ENCODE assay signal across 16 cellular contexts in genomic region chr6:28978137-28978491, GRCh38. TPM values are rescaled to one million over a fixed set of nuclear protein-coding genes. Genes with fewer than 3 reads are reported as not detected.
DNase-seq lines count a peak whose midpoint lies in the region; ATAC-seq and TF ChIP-seq lines count a peak whose summit lies in the region.
"Had no signal": no experiment of that assay in that cellular context is flagged by ENCODE, and none has a peak within 500 bp of the region (broad histone marks: within the 10 kb centered on the region; RNA-seq: fewer than 3 reads in every experiment).

No MANE protein-coding gene starts in this region.

- H2AFZ ChIP-seq in GM23338: peak overlapping the region; percentile 88
- H2AFZ ChIP-seq in neuronal stem cell (ENCODE audit: low read length): no peak overlapping the region

- DNase-seq in A673 (ENCODE audit: low spot score) (no peak), GM23338 (ENCODE audit: low spot score) (no peak), memory B cell (ENCODE audit: low spot score in 2 of 2) (no peak), neuronal stem cell (ENCODE audit: low spot score) (no peak), GM03348 (ENCODE audit: low spot score) (no peak)
- DNase-seq in activated T-helper 2 cell treated with anti-CD3 and anti-CD28 coated beads, Interferon-gamma antibody, Interleukin-2, Interleukin-4, amounts not matched to agents 10 μg/mL and 5 μg/mL and 100 μg/mL, durations not matched to agents 14 hours and 24 hours and 36 hours (ENCODE audit: low spot score): no peak
- no peak for DNase-seq in NK-92 treated with Interleukin-12 subunit alpha and Interleukin-12 subunit beta, amount 100 ng/mL, for 24 hours (lab: John Stamatoyannopoulos, UW)
- no peak for DNase-seq in activated effector memory CD4-positive, alpha-beta T cell treated with anti-CD3 and anti-CD28 coated beads, Interleukin-2, amount 50 U/mL, for 16 hours
- DNase-seq: GDM1; NCI-H1436; SHP77 treated with DMSO at 0.1 percent for 48 hours; stimulated activated CD4-positive, alpha-beta T cell treated with anti-CD3 and anti-CD28 coated beads, Interleukin-1b, Interleukin-23, amount 100 ng/mL, for 48 hours had no signal

- no peak overlapping the region for H2AK5ac ChIP-seq in neuronal stem cell (ENCODE audit: low read depth, low read length)

- H2BK5ac ChIP-seq in neuronal stem cell (ENCODE audit: low read length): no peak overlapping the region

- TF ChIP-seq CTCF in A673 (conservative IDR thresholded peaks at IDR 0.05; ENCODE audit: low read depth, low read length) (no peak), GM23338 (conservative IDR thresholded peaks at IDR 0.05; ENCODE audit: low read depth in 2 of 2) (no peak)

- no peak overlapping the region for H4K8ac ChIP-seq in neuronal stem cell (ENCODE audit: low read depth, low read length)

- peak overlapping the region; percentile 79 for H3K4me3 Mint-ChIP-seq in GM23338
- H3K4me3 Mint-ChIP-seq in activated T-helper 2 cell treated with anti-CD3 and anti-CD28 coated beads, Interferon-gamma antibody, Interleukin-2, Interleukin-4, amounts not matched to agents 10 μg/mL and 5 μg/mL and 100 μg/mL, durations not matched to agents 14 hours and 24 hours and 36 hours (ENCODE audit: low read depth): peak overlapping the region; percentile 66
- peak overlapping the region; percentile 77 for H3K4me3 Mint-ChIP-seq in memory B cell

- no peak overlapping the region for H2BK120ac ChIP-seq in neuronal stem cell (ENCODE audit: low read depth, low read length)

- no peak overlapping the region for H3K4ac ChIP-seq in neuronal stem cell (ENCODE audit: low read length)

- H4K91ac ChIP-seq in neuronal stem cell (ENCODE audit: low read depth, low read length, poor library complexity): no peak overlapping the region

- H3K9me3 Mint-ChIP-seq in GM23338 (peaks cover 10% of the 10 kb centered on the region), memory B cell (peaks cover 3% of the 10 kb centered on the region)
- H3K9me3 Mint-ChIP-seq in activated T-helper 2 cell treated with anti-CD3 and anti-CD28 coated beads, Interferon-gamma antibody, Interleukin-2, Interleukin-4, amounts not matched to agents 10 μg/mL and 5 μg/mL and 100 μg/mL, durations not matched to agents 14 hours and 24 hours and 36 hours: no peaks in the 10 kb centered on the region

- POLR2A ChIA-PET in A673 (lab: Charles Lee; ENCODE audit: low non-redundant PET): no interaction called here

- H3K27me3 Mint-ChIP-seq in GM23338 (ENCODE audit: insufficient read depth, low read depth, poor library complexity) (peaks cover 21% of the 10 kb centered on the region), memory B cell (peaks cover 7% of the 10 kb centered on the region)
- H3K27me3 Mint-ChIP-seq in activated T-helper 2 cell treated with anti-CD3 and anti-CD28 coated beads, Interferon-gamma antibody, Interleukin-2, Interleukin-4, amounts not matched to agents 10 μg/mL and 5 μg/mL and 100 μg/mL, durations not matched to agents 14 hours and 24 hours and 36 hours (ENCODE audit: low read depth): peaks cover 37% of the 10 kb centered on the region

- H3K9ac ChIP-seq in neuronal stem cell (ENCODE audit: low read depth, low read length, poor library complexity): no peak overlapping the region
- H3K9ac ChIP-seq: BLaER1 had no signal

- H3F3A ChIP-seq in GM23338 (replicated peaks; ENCODE audit: low read depth): peaks cover 8% of the 10 kb centered on the region; the same call in 1 of the 2 replicates

- H3K9me2 ChIP-seq in GM23338 (ENCODE audit: insufficient read depth): no peaks in the 10 kb centered on the region

- peaks cover 4% of the 10 kb centered on the region; the same call in 1 of the 3 replicates for H3K36me3 Mint-ChIP-seq in GM23338 (ENCODE audit: low read depth)
- peaks cover 3% of the 10 kb centered on the region for H3K36me3 Mint-ChIP-seq in activated T-helper 2 cell treated with anti-CD3 and anti-CD28 coated beads, Interferon-gamma antibody, Interleukin-2, Interleukin-4, amounts not matched to agents 10 μg/mL and 5 μg/mL and 100 μg/mL, durations not matched to agents 14 hours and 24 hours and 36 hours (ENCODE audit: low read depth)
- peaks cover 1% of the 10 kb centered on the region for H3K36me3 Mint-ChIP-seq in memory B cell

- no peaks in the 10 kb centered on the region for H3K79me1 ChIP-seq in neuronal stem cell (ENCODE audit: low read depth, low read length)

- no peaks in the 10 kb centered on the region for H4K20me1 ChIP-seq in GM23338 (replicated peaks; ENCODE audit: insufficient read depth)
- H4K20me1 ChIP-seq: BLaER1 had no signal

- H2BK12ac ChIP-seq in neuronal stem cell (ENCODE audit: low read length): no peak overlapping the region

- H3K27me3 ChIP-seq in A673 (replicated peaks; ENCODE audit: insufficient read depth, low read depth, low read length, poor library complexity) (no peaks in the 10 kb centered on the region), GM23338 (ENCODE audit: insufficient read depth) (peaks cover 42% of the 10 kb centered on the region), neuronal stem cell (ENCODE audit: control insufficient read depth in 3 of 3, insufficient read depth in 3 of 3, low read depth in 1 of 3, low read length in 3 of 3) (peaks cover 0 to 41% (median 0%) of the 10 kb centered on the region in 3 experiments)

- peak overlapping the region; percentile 49 for H3K4me3 ChIP-seq in A673 (ENCODE audit: low read depth, low read length, poor library complexity, severe bottlenecking)
- peak overlapping the region; percentile 69 for H3K4me3 ChIP-seq in GM23338
- H3K4me3 ChIP-seq in neuronal stem cell (ENCODE audit: low read length in 2 of 2): no peak overlapping the region
- H3K4me3 ChIP-seq: lung had no signal

- no peak overlapping the region for H3K18ac ChIP-seq in neuronal stem cell (ENCODE audit: low read length)

- no peaks in the 10 kb centered on the region for H3K36me3 ChIP-seq in A673 (ENCODE audit: insufficient read depth, low read length, poor library complexity, severe bottlenecking)
- no peaks in the 10 kb centered on the region for H3K36me3 ChIP-seq in GM23338 (ENCODE audit: insufficient read depth)
- no peaks in the 10 kb centered on the region for H3K36me3 ChIP-seq in neuronal stem cell (replicated peaks in 1 of 2; ENCODE audit: control insufficient read depth in 2 of 2, insufficient read depth in 2 of 2, low read length in 2 of 2)
- H3K36me3 ChIP-seq: BLaER1 had no signal

- H3K9me3 ChIP-seq in A673 (ENCODE audit: low read depth, low read length, poor library complexity, severe bottlenecking) (no peaks in the 10 kb centered on the region), neuronal stem cell (replicated peaks in 1 of 2; ENCODE audit: control insufficient read depth in 2 of 2, insufficient read depth in 1 of 2, low read depth in 1 of 2, low read length in 2 of 2) (no peaks in the 10 kb centered on the region)

- no peaks in the 10 kb centered on the region for H3K79me2 ChIP-seq in GM23338 (replicated peaks; ENCODE audit: insufficient read depth)

- H3K4me1 ChIP-seq in A673 (ENCODE audit: insufficient read depth, low read length, poor library complexity, severe bottlenecking) (peaks cover 19% of the 10 kb centered on the region), GM23338 (ENCODE audit: insufficient read depth) (peaks cover 23% of the 10 kb centered on the region; the same call in 1 of the 2 replicates), neuronal stem cell (ENCODE audit: control insufficient read depth in 2 of 2, insufficient read depth in 1 of 2, low read depth in 1 of 2, low read length in 2 of 2) (peaks cover 0 to 5% of the 10 kb centered on the region in 2 donors)

- no CpG with 5 or more reads among the region's 2 CpGs for WGBS in neuronal stem cell (ENCODE audit: extremely low coverage in 2 of 2, insufficient read length in 2 of 2, insufficient replicate concordance in 1 of 2), 2 donors

- H3K4me1 Mint-ChIP-seq in GM23338: peaks cover 36% of the 10 kb centered on the region
- peaks cover 31% of the 10 kb centered on the region for H3K4me1 Mint-ChIP-seq in activated T-helper 2 cell treated with anti-CD3 and anti-CD28 coated beads, Interferon-gamma antibody, Interleukin-2, Interleukin-4, amounts not matched to agents 10 μg/mL and 5 μg/mL and 100 μg/mL, durations not matched to agents 14 hours and 24 hours and 36 hours (ENCODE audit: low read depth)
- peaks cover 25% of the 10 kb centered on the region for H3K4me1 Mint-ChIP-seq in memory B cell

- no peak overlapping the region for H3K27ac Mint-ChIP-seq in GM23338
- no peak overlapping the region for H3K27ac Mint-ChIP-seq in activated T-helper 2 cell treated with anti-CD3 and anti-CD28 coated beads, Interferon-gamma antibody, Interleukin-2, Interleukin-4, amounts not matched to agents 10 μg/mL and 5 μg/mL and 100 μg/mL, durations not matched to agents 14 hours and 24 hours and 36 hours
- H3K27ac Mint-ChIP-seq in memory B cell: no peak overlapping the region

- no peak overlapping the region for H2BK15ac ChIP-seq in neuronal stem cell (ENCODE audit: low read length)

- H3K23ac ChIP-seq in neuronal stem cell (ENCODE audit: low read depth, low read length, poor library complexity): no peak overlapping the region

- H3K4me2 ChIP-seq in GM23338: peak overlapping the region; percentile 76
- H3K4me2 ChIP-seq in neuronal stem cell (ENCODE audit: insufficient read depth, low read length, poor library complexity, severe bottlenecking): no peak overlapping the region

- CTCF ChIA-PET in A673 (lab: Charles Lee): no interaction called here

- H3K27ac ChIP-seq in A673 (ENCODE audit: low read depth, low read length, poor library complexity, severe bottlenecking) (peak overlapping the region; percentile 73), GM23338 (ENCODE audit: low read depth) (no peak overlapping the region), neuronal stem cell (replicated peaks; ENCODE audit: low read length) (no peak overlapping the region)
- H3K27ac ChIP-seq: BLaER1 had no signal

- no TSS peak for BruUV-seq in A673 (replicated peaks; lab: Mats Ljungman, UMichigan)

- ATAC-seq in GM23338 (no peak), memory B cell (ENCODE audit: low read depth) (no peak)
- ATAC-seq: esophagus mucosa, HCT116 had no signal

- intact Hi-C loops in A673 (cut with micrococcal nuclease; ENCODE audit: unreplicated experiment): no loop called here
- intact Hi-C loops in activated T-helper 2 cell treated with anti-CD3 and anti-CD28 coated beads, Interferon-gamma antibody, Interleukin-2, Interleukin-4, amounts not matched to agents 10 μg/mL and 5 μg/mL and 100 μg/mL, durations not matched to agents 14 hours and 24 hours and 36 hours (cut with micrococcal nuclease): no loop called here

- no peak overlapping the region for H3K14ac ChIP-seq in neuronal stem cell (ENCODE audit: low read length)

RNA-seq across cellular contexts. Expression of gene ZNF311, which starts 27.0 kb away (rescaled TPM):
- total RNA-seq in A673 (2021): 0.84 and 0.92 TPM in 2 replicates
- total RNA-seq in GM23338 (2014; rRNA removed; shearing (Covaris generic)): 1.8 and 2.4 TPM in 2 replicates
- 1.5 TPM in 2 replicates for polyA plus RNA-seq in GM23338 (2016; fragmentation: Nextera tagmentation; extraction: Ambion mirVana)
- total RNA-seq in activated T-helper 2 cell treated with anti-CD3 and anti-CD28 coated beads, Interferon-gamma antibody, Interleukin-2, Interleukin-4, amounts not matched to agents 10 μg/mL and 5 μg/mL and 100 μg/mL, durations not matched to agents 14 hours and 24 hours and 36 hours: 0.59 and 0.87 TPM in 2 replicates
- 2.8 TPM for polyA plus RNA-seq in neuronal stem cell (2013, experiment 1 of 2)
- polyA plus RNA-seq in neuronal stem cell (2013, experiment 2 of 2): 2.7 TPM

RNA-seq across cellular contexts. Expression of gene TRIM27, which starts 54.3 kb away (rescaled TPM):
- 70.5 and 81.1 TPM in 2 replicates for total RNA-seq in A673 (2021)
- total RNA-seq in GM23338 (2014; rRNA removed; shearing (Covaris generic)): 98.4 and 127 TPM in 2 replicates
- polyA plus RNA-seq in GM23338 (2016; fragmentation: Nextera tagmentation; extraction: Ambion mirVana): 43.1 and 47.9 TPM in 2 replicates
- 64.4 and 69.6 TPM in 2 replicates for total RNA-seq in activated T-helper 2 cell treated with anti-CD3 and anti-CD28 coated beads, Interferon-gamma antibody, Interleukin-2, Interleukin-4, amounts not matched to agents 10 μg/mL and 5 μg/mL and 100 μg/mL, durations not matched to agents 14 hours and 24 hours and 36 hours
- 38.5 TPM for polyA plus RNA-seq in neuronal stem cell (2013, experiment 1 of 2)
- 37.5 TPM for polyA plus RNA-seq in neuronal stem cell (2013, experiment 2 of 2)

Comparison
In these comparisons a context has a peak if more than half of its experiments do, and no peak if none do; other contexts are left out.
1. H3K4me3 ChIP-seq: peak in A673 (single experiment) and GM23338 (single experiment); none in neuronal stem cell (0 of 2).
2. Peak in every context shown above with its lines, with median percentiles within 50 percentile points of each other: H3K4me3 Mint-ChIP-seq.